ENCODE assay signal across 12 cellular contexts in the genomic region with DNA sequence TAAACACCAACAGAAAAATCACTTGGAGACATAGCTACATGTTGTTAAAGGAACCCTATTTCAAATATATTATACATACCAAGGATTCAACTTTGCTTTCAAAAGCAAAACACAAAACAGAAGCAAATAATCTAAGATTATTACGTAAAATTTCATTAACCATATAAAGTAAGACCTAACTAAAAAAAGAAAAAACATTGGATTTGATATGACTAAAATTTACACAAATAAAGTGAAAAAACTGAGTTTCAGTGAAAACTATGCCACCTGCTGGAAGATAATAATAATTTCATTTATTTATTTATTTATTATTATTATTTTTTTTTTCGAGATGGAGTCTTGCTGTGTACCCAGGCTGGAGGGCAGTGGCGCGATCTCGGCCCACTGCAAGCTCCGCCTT. TPM values are rescaled to one million over a fixed set of nuclear protein-coding genes. Genes with fewer than 3 reads are reported as not detected.
DNase-seq lines count a peak whose midpoint lies in the region; ATAC-seq and TF ChIP-seq lines count a peak whose summit lies in the region.
"Had no signal": no experiment of that assay in that cellular context is flagged by ENCODE, and none has a peak within 500 bp of the region (broad histone marks: within the 10 kb centered on the region; RNA-seq: fewer than 3 reads in every experiment).

No MANE protein-coding gene starts in this region.

- intact Hi-C loops in natural killer cell (cut with micrococcal nuclease) (no loop called here), adrenal gland (cut with DNase I) (no loop called here), left colon (cut with DNase I, micrococcal nuclease) (no loop called here)

- H3K4me3 ChIP-seq in adrenal gland = no peak overlapping the region

- H3K27me3 ChIP-seq in adrenal gland = no peaks in the 10 kb centered on the region

- H3K27ac Mint-ChIP-seq in natural killer cell = no peak overlapping the region
- peak overlapping the region in 1 of 2 donors; percentile 25 for H3K27ac Mint-ChIP-seq in natural killer cell treated with Interleukin-12 subunit alpha and Interleukin-12 subunit beta and Interleukin-15 and Interleukin-18, amount 100 ng/mL, for 72 hours
- H3K27ac Mint-ChIP-seq in glutamatergic neuron (ENCODE audit: unreplicated experiment) = no peak overlapping the region
- H3K27ac Mint-ChIP-seq in activated CD4-positive, alpha-beta T cell treated with anti-CD3 and anti-CD28 coated beads, Interleukin-2, amount 10 ng/mL, durations not matched to agents 7 days and 5 days = no peak overlapping the region
- H3K27ac Mint-ChIP-seq: activated CD8-positive, alpha-beta T cell treated with anti-CD3 and anti-CD28 coated beads for 36 hours; activated naive CD8-positive, alpha-beta T cell treated with anti-CD3 and anti-CD28 coated beads, Interleukin-2, amount 50 U/mL, for 24 hours; stimulated activated naive CD8-positive, alpha-beta T cell treated with anti-CD3 and anti-CD28 coated beads, Interleukin-15, Interleukin-2, amounts not matched to agents 100 ng/mL and 50 ng/mL, for 24 hours had no signal

- POLR2A ChIA-PET in activated CD4-positive, alpha-beta T cell treated with anti-CD3 and anti-CD28 coated beads, Interleukin-2, amount 10 ng/mL, durations not matched to agents 7 days and 5 days (lab: Charles Lee) = no interaction called here

- DNase-seq in natural killer cell (no peak), adrenal gland (no peak), glutamatergic neuron (no peak), left colon (no peak), SKM-1 (lab: John Stamatoyannopoulos, UW; ENCODE audit: unreplicated experiment) (no peak)
- DNase-seq in natural killer cell treated with Interleukin-12 subunit alpha and Interleukin-12 subunit beta and Interleukin-15 and Interleukin-18, amount 100 ng/mL, for 72 hours (ENCODE audit: low spot score) = no peak
- no peak for DNase-seq in activated CD4-positive, alpha-beta T cell treated with anti-CD3 and anti-CD28 coated beads, Interleukin-2, amount 10 ng/mL, durations not matched to agents 7 days and 5 days
- DNase-seq: activated CD8-positive, alpha-beta T cell treated with anti-CD3 and anti-CD28 coated beads for 36 hours; activated naive CD8-positive, alpha-beta T cell treated with anti-CD3 and anti-CD28 coated beads, Interleukin-2, amount 50 U/mL, for 24 hours; COR-L47 had no signal

- TF ChIP-seq CTCF in natural killer cell (IDR thresholded peaks at IDR 0.05) (peak; percentile 43), adrenal gland (IDR thresholded peaks at IDR 0.05) (peak in 4 of 6 experiments; percentile 19 to 47 (median 40)), glutamatergic neuron (IDR thresholded peaks at IDR 0.05; ENCODE audit: partially characterized antibody, unreplicated experiment) (peak; percentile 69)

- CTCF ChIA-PET in activated CD4-positive, alpha-beta T cell treated with anti-CD3 and anti-CD28 coated beads, Interleukin-2, amount 10 ng/mL, durations not matched to agents 7 days and 5 days (lab: Charles Lee) = no interaction called here

- H3K4me1 ChIP-seq in adrenal gland (replicated peaks in 1 of 2) = no peaks in the 10 kb centered on the region

- no peak for TF ChIP-seq POLR2A in adrenal gland (IDR thresholded peaks at IDR 0.05)

- 66 to 73% (median 70%) methylated on average over 6 of the region's 6 CpGs for WGBS in adrenal gland, 4 donors

- H3K27me3 Mint-ChIP-seq in natural killer cell (ENCODE audit: low read depth in 2 of 2) (no peaks in the 10 kb centered on the region), glutamatergic neuron (ENCODE audit: unreplicated experiment) (no peaks in the 10 kb centered on the region)
- no peaks in the 10 kb centered on the region for H3K27me3 Mint-ChIP-seq in natural killer cell treated with Interleukin-12 subunit alpha and Interleukin-12 subunit beta and Interleukin-15 and Interleukin-18, amount 100 ng/mL, for 72 hours
- H3K27me3 Mint-ChIP-seq in activated CD4-positive, alpha-beta T cell treated with anti-CD3 and anti-CD28 coated beads, Interleukin-2, amount 10 ng/mL, durations not matched to agents 7 days and 5 days = no peaks in the 10 kb centered on the region
- H3K27me3 Mint-ChIP-seq: activated CD8-positive, alpha-beta T cell treated with anti-CD3 and anti-CD28 coated beads for 36 hours; activated naive CD8-positive, alpha-beta T cell treated with anti-CD3 and anti-CD28 coated beads, Interleukin-2, amount 50 U/mL, for 24 hours; stimulated activated naive CD8-positive, alpha-beta T cell treated with anti-CD3 and anti-CD28 coated beads, Interleukin-15, Interleukin-2, amounts not matched to agents 100 ng/mL and 50 ng/mL, for 24 hours had no signal

- H3K9me3 ChIP-seq in adrenal gland (replicated peaks in 1 of 3) = no peaks in the 10 kb centered on the region

- no peak overlapping the region for H3K27ac ChIP-seq in adrenal gland

- H3K36me3 ChIP-seq in adrenal gland (replicated peaks in 1 of 2) = no peaks in the 10 kb centered on the region

- no peak overlapping the region for H3K4me3 Mint-ChIP-seq in natural killer cell
- H3K4me3 Mint-ChIP-seq in natural killer cell treated with Interleukin-12 subunit alpha and Interleukin-12 subunit beta and Interleukin-15 and Interleukin-18, amount 100 ng/mL, for 72 hours = no peak overlapping the region
- no peak overlapping the region for H3K4me3 Mint-ChIP-seq in glutamatergic neuron (ENCODE audit: unreplicated experiment)
- no peak overlapping the region for H3K4me3 Mint-ChIP-seq in activated CD4-positive, alpha-beta T cell treated with anti-CD3 and anti-CD28 coated beads, Interleukin-2, amount 10 ng/mL, durations not matched to agents 7 days and 5 days
- H3K4me3 Mint-ChIP-seq: activated CD8-positive, alpha-beta T cell treated with anti-CD3 and anti-CD28 coated beads for 36 hours; activated naive CD8-positive, alpha-beta T cell treated with anti-CD3 and anti-CD28 coated beads, Interleukin-2, amount 50 U/mL, for 24 hours; stimulated activated naive CD8-positive, alpha-beta T cell treated with anti-CD3 and anti-CD28 coated beads, Interleukin-15, Interleukin-2, amounts not matched to agents 100 ng/mL and 50 ng/mL, for 24 hours had no signal

- peaks cover 6 to 7% of the 10 kb centered on the region in 2 donors for H3K4me1 Mint-ChIP-seq in natural killer cell
- peaks cover 0 to 7% of the 10 kb centered on the region in 2 donors for H3K4me1 Mint-ChIP-seq in natural killer cell treated with Interleukin-12 subunit alpha and Interleukin-12 subunit beta and Interleukin-15 and Interleukin-18, amount 100 ng/mL, for 72 hours (ENCODE audit: low read depth in 2 of 2)
- H3K4me1 Mint-ChIP-seq in glutamatergic neuron (ENCODE audit: low read depth, unreplicated experiment) = no peaks in the 10 kb centered on the region
- H3K4me1 Mint-ChIP-seq in activated CD4-positive, alpha-beta T cell treated with anti-CD3 and anti-CD28 coated beads, Interleukin-2, amount 10 ng/mL, durations not matched to agents 7 days and 5 days = peaks cover 5% of the 10 kb centered on the region
- H3K4me1 Mint-ChIP-seq: activated naive CD8-positive, alpha-beta T cell treated with anti-CD3 and anti-CD28 coated beads, Interleukin-2, amount 50 U/mL, for 24 hours had no signal

- H3K9me3 Mint-ChIP-seq in natural killer cell (no peaks in the 10 kb centered on the region), glutamatergic neuron (ENCODE audit: unreplicated experiment) (no peaks in the 10 kb centered on the region)
- H3K9me3 Mint-ChIP-seq in natural killer cell treated with Interleukin-12 subunit alpha and Interleukin-12 subunit beta and Interleukin-15 and Interleukin-18, amount 100 ng/mL, for 72 hours = no peaks in the 10 kb centered on the region
- H3K9me3 Mint-ChIP-seq in activated CD4-positive, alpha-beta T cell treated with anti-CD3 and anti-CD28 coated beads, Interleukin-2, amount 10 ng/mL, durations not matched to agents 7 days and 5 days = peaks cover 3% of the 10 kb centered on the region
- H3K9me3 Mint-ChIP-seq: activated CD8-positive, alpha-beta T cell treated with anti-CD3 and anti-CD28 coated beads for 36 hours; activated naive CD8-positive, alpha-beta T cell treated with anti-CD3 and anti-CD28 coated beads, Interleukin-2, amount 50 U/mL, for 24 hours; stimulated activated naive CD8-positive, alpha-beta T cell treated with anti-CD3 and anti-CD28 coated beads, Interleukin-15, Interleukin-2, amounts not matched to agents 100 ng/mL and 50 ng/mL, for 24 hours had no signal

- ATAC-seq in natural killer cell (no peak), GM19397 (IDR thresholded peaks at IDR 0.05; ENCODE audit: unreplicated experiment) (no peak), left colon (no peak)
- no peak for ATAC-seq in natural killer cell treated with Interleukin-12 subunit alpha and Interleukin-12 subunit beta and Interleukin-15 and Interleukin-18, amount 100 ng/mL, for 72 hours
- ATAC-seq: activated CD8-positive, alpha-beta T cell treated with anti-CD3 and anti-CD28 coated beads for 36 hours; activated naive CD8-positive, alpha-beta T cell treated with anti-CD3 and anti-CD28 coated beads, Interleukin-2, amount 50 U/mL, for 24 hours had no signal

- H3K36me3 Mint-ChIP-seq in natural killer cell = peaks cover 5% of the 10 kb centered on the region
- H3K36me3 Mint-ChIP-seq in natural killer cell treated with Interleukin-12 subunit alpha and Interleukin-12 subunit beta and Interleukin-15 and Interleukin-18, amount 100 ng/mL, for 72 hours = peaks cover 21% of the 10 kb centered on the region
- no peaks in the 10 kb centered on the region for H3K36me3 Mint-ChIP-seq in glutamatergic neuron (ENCODE audit: unreplicated experiment)
- peaks cover 49% of the 10 kb centered on the region for H3K36me3 Mint-ChIP-seq in activated CD4-positive, alpha-beta T cell treated with anti-CD3 and anti-CD28 coated beads, Interleukin-2, amount 10 ng/mL, durations not matched to agents 7 days and 5 days (ENCODE audit: low read depth)

RNA-seq across cellular contexts. Expression of a gene that starts 45.2 kb away (rescaled TPM):
- total RNA-seq in natural killer cell (1 to 10 TPM; 4.5 to 5.4 (median 5.3) TPM), adrenal gland (1 to 10 TPM; 1.6 to 6.3 (median 3.0) TPM), glutamatergic neuron (ENCODE audit: unreplicated experiment) (13.9 TPM), left colon (1 to 10 TPM; 2.8 to 4.1 TPM)
- total RNA-seq in natural killer cell treated with Interleukin-12 subunit alpha and Interleukin-12 subunit beta and Interleukin-15 and Interleukin-18, amount 100 ng/mL, for 72 hours = 10 to 100 TPM; 33.6 to 51.3 TPM
- 1 to 10 TPM in 2 of 3 donors, under 1 TPM in 1; 0.64 to 3.7 (median 1.9) TPM for polyA plus RNA-seq in adrenal gland
- 10 to 100 TPM; 37.5 to 44.1 TPM for total RNA-seq in activated CD4-positive, alpha-beta T cell treated with anti-CD3 and anti-CD28 coated beads, Interleukin-2, amount 10 ng/mL, durations not matched to agents 7 days and 5 days

RNA-seq across cellular contexts. Expression of a gene that starts 45.3 kb away (rescaled TPM):
- total RNA-seq in natural killer cell (10 to 100 TPM; 17.6 to 21.9 (median 21.9) TPM), adrenal gland (10 to 100 TPM in 6 of 8 donors, 1 to 10 TPM in 2; 8.0 to 23.1 (median 15.9) TPM), glutamatergic neuron (ENCODE audit: unreplicated experiment) (39.1 TPM), left colon (10 to 100 TPM; 17.3 to 20.0 TPM)
- 10 to 100 TPM; 36.5 to 50.9 TPM for total RNA-seq in natural killer cell treated with Interleukin-12 subunit alpha and Interleukin-12 subunit beta and Interleukin-15 and Interleukin-18, amount 100 ng/mL, for 72 hours
- 10 to 100 TPM in 1 of 3 donors, 1 to 10 TPM in 2; 4.5 to 12.0 (median 6.4) TPM for polyA plus RNA-seq in adrenal gland
- total RNA-seq in activated CD4-positive, alpha-beta T cell treated with anti-CD3 and anti-CD28 coated beads, Interleukin-2, amount 10 ng/mL, durations not matched to agents 7 days and 5 days = 10 to 100 TPM; 29.9 to 30.3 TPM
